ENCODE assay signal across 9 cellular contexts in genomic region chr2:197304556-197305011, GRCh38. TPM values are rescaled to one million over a fixed set of nuclear protein-coding genes. Genes with fewer than 3 reads are reported as not detected.
DNase-seq lines count a peak whose midpoint lies in the region; ATAC-seq lines count a peak whose summit lies in the region.
"Had no signal": no experiment of that assay in that cellular context is flagged by ENCODE, and none has a peak within 500 bp of the region (broad histone marks: within the 10 kb centered on the region; RNA-seq: fewer than 3 reads in every experiment).

No MANE protein-coding gene starts in this region.

- H3K27me3 Mint-ChIP-seq in naive thymus-derived CD4-positive, alpha-beta T cell: no peaks in the 10 kb centered on the region

- peak overlapping the region; percentile 63 to 98 (median 92) for H3K4me3 Mint-ChIP-seq in naive thymus-derived CD4-positive, alpha-beta T cell

- CTCF ChIA-PET in naive thymus-derived CD4-positive, alpha-beta T cell (lab: Charles Lee): interaction anchor here (0.8 to 1.7 kb wide), 5 partner anchors 12 to 191 kb away, joined by 3 to 8 read pairs (median 4); no protein-coding TSS in a partner anchor

- peak overlapping the region; percentile 20 for H3K4me3 ChIP-seq in naive thymus-derived CD4-positive, alpha-beta T cell (ENCODE audit: low read length)

- peaks cover 15 to 58% (median 22%) of the 10 kb centered on the region in 5 donors for H3K36me3 Mint-ChIP-seq in naive thymus-derived CD4-positive, alpha-beta T cell

- no peaks in the 10 kb centered on the region for H3K27me3 ChIP-seq in naive thymus-derived CD4-positive, alpha-beta T cell (ENCODE audit: control insufficient read depth in 2 of 2, insufficient read depth in 2 of 2, low read length in 2 of 2)

- peak overlapping the region; percentile 85 for H3K27ac ChIP-seq in naive thymus-derived CD4-positive, alpha-beta T cell (ENCODE audit: low read depth, low read length)
- H3K27ac ChIP-seq: parathyroid adenoma had no signal

- H3K9me3 ChIP-seq in naive thymus-derived CD4-positive, alpha-beta T cell (ENCODE audit: control insufficient read depth in 2 of 3, low read length in 3 of 3): no peaks in the 10 kb centered on the region

- ATAC-seq in GM18868 (IDR thresholded peaks at IDR 0.05; ENCODE audit: unreplicated experiment) (peak; percentile 36), GM21723 (IDR thresholded peaks at IDR 0.05; ENCODE audit: unreplicated experiment) (peak; percentile 35)
- peak; percentile 33 for ATAC-seq in naive thymus-derived CD4-positive, alpha-beta T cell

- DNase-seq in NCI-H2029 (lab: John Stamatoyannopoulos, UW) (peak; percentile 63), hypothalamus (lab: John Stamatoyannopoulos, UW) (no peak), SIG-M5 treated with dmso at 0.1 percent for 504 hours (lab: John Stamatoyannopoulos, UW; ENCODE audit: unreplicated experiment) (no peak), NCI-H128 (lab: John Stamatoyannopoulos, UW; ENCODE audit: unreplicated experiment) (no peak), mesenteric fat pad (ENCODE audit: low spot score) (no peak)
- DNase-seq in naive thymus-derived CD4-positive, alpha-beta T cell: no peak

- H3K4me1 Mint-ChIP-seq in naive thymus-derived CD4-positive, alpha-beta T cell: peaks cover 48 to 90% (median 82%) of the 10 kb centered on the region in 7 donors

- H3K9me3 Mint-ChIP-seq in naive thymus-derived CD4-positive, alpha-beta T cell: peaks cover 0 to 3% (median 0%) of the 10 kb centered on the region in 11 donors

- H3K27ac Mint-ChIP-seq in naive thymus-derived CD4-positive, alpha-beta T cell: peak overlapping the region; percentile 90 to 99 (median 95)

- peaks cover 81 to 82% of the 10 kb centered on the region in 2 donors for H3K4me1 ChIP-seq in naive thymus-derived CD4-positive, alpha-beta T cell (ENCODE audit: control insufficient read depth in 2 of 2, insufficient read depth in 2 of 2, low read length in 2 of 2)

- no peaks in the 10 kb centered on the region for H3K36me3 ChIP-seq in naive thymus-derived CD4-positive, alpha-beta T cell (ENCODE audit: control insufficient read depth in 2 of 3, insufficient read depth in 3 of 3, low read length in 3 of 3)

- intact Hi-C loops in naive thymus-derived CD4-positive, alpha-beta T cell (cut with micrococcal nuclease): loop anchor here in 1 of 2 donors (1.0 to 10.0 kb wide), 5 partner anchors 17 to 1130 kb away; partner anchors contain the start of genes HSPD1, PGAP1 and STK17B

- POLR2A ChIA-PET in naive thymus-derived CD4-positive, alpha-beta T cell (lab: Charles Lee): interaction anchor here (0.6 to 13.4 kb wide), 11 partner anchors 8 to 159 kb away, joined by 3 to 250 read pairs (median 5); no protein-coding TSS in a partner anchor

RNA-seq across cellular contexts. Expression of gene ANKRD44, which starts 6.0 kb away (rescaled TPM):
- 100 to 1,000 TPM; 234 to 296 (median 291) TPM for total RNA-seq in naive thymus-derived CD4-positive, alpha-beta T cell
- 10 to 100 TPM; 88.6 to 95.4 TPM for polyA plus RNA-seq in naive thymus-derived CD4-positive, alpha-beta T cell
- 26.0 TPM for total RNA-seq in mesenteric fat pad
